In the genomic region with DNA sequence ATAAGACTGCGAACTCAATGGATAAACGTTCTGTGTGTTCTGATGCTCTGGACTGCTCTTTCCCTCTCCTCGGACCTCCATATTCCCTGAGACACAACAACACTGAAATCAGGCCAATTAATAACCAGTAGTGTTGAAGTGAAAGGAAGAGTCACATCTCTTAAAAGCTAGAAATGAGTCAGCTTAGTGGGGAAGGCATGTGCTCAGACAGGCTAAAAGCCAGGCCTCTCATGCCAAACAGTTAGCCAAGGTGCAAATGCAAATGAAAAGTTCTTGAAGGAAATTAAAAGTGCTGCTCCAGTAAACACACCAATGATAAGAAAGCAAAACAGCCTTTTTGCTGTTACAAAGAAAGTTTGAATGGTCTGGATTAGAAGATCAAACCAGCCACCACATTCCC, we compare ENCODE assay signal across 9 cellular contexts. TPM values are rescaled to one million over a fixed set of nuclear protein-coding genes. Genes with fewer than 3 reads are reported as not detected.
DNase-seq lines count a peak whose midpoint lies in the region; ATAC-seq and TF ChIP-seq lines count a peak whose summit lies in the region.
"Had no signal": no experiment of that assay in that cellular context is flagged by ENCODE, and none has a peak within 500 bp of the region (broad histone marks: within the 10 kb centered on the region; RNA-seq: fewer than 3 reads in every experiment).

No MANE protein-coding gene starts in this region.

- DNase-seq in Right ventricle myocardium inferior (ENCODE audit: missing footprints), result no peak
- no peak for DNase-seq in right atrium auricular region (ENCODE audit: low spot score)
- DNase-seq in epithelial cell of proximal tubule (ENCODE audit: low read depth), result peak; percentile 83
- no peak for DNase-seq in vagina (ENCODE audit: extremely low spot score in 2 of 2)
- no peak for DNase-seq in AML-193 (lab: John Stamatoyannopoulos, UW)
- no peak for DNase-seq in NCI-H774 (lab: John Stamatoyannopoulos, UW)
- DNase-seq in SHP77 treated with DMSO at 0.1 percent for 48 hours (lab: John Stamatoyannopoulos, UW), result no peak
- DNase-seq: NCI-H146 had no signal

- H3K27me3 ChIP-seq in right atrium auricular region, result no peaks in the 10 kb centered on the region
- no peaks in the 10 kb centered on the region for H3K27me3 ChIP-seq in vagina

- no peaks in the 10 kb centered on the region for H3K36me3 ChIP-seq in right atrium auricular region
- H3K36me3 ChIP-seq in vagina, result no peaks in the 10 kb centered on the region

- H3K9me3 ChIP-seq in right atrium auricular region, result no peaks in the 10 kb centered on the region
- no peaks in the 10 kb centered on the region for H3K9me3 ChIP-seq in vagina

- peak overlapping the region in 1 of 2 donors; percentile 12 for H3K27ac ChIP-seq in right atrium auricular region
- H3K27ac ChIP-seq in vagina, result peak overlapping the region; percentile 63

- TF ChIP-seq CTCF in right atrium auricular region (IDR thresholded peaks at IDR 0.05) (no peak), epithelial cell of proximal tubule (conservative IDR thresholded peaks at IDR 0.05; ENCODE audit: low read depth, low read length) (no peak), vagina (IDR thresholded peaks at IDR 0.05) (no peak)

- H3K4me3 ChIP-seq in right atrium auricular region (no peak overlapping the region), epithelial cell of proximal tubule (ENCODE audit: low read depth, low read length) (no peak overlapping the region), vagina (no peak overlapping the region)

- intact Hi-C loops in Right ventricle myocardium inferior (cut with DNase I) (no loop called here), vagina (cut with DNase I) (no loop called here)

- ATAC-seq in Right ventricle myocardium inferior (peak; percentile 67), HG03159 (IDR thresholded peaks at IDR 0.05; ENCODE audit: unreplicated experiment) (peak; percentile 98)

- TF ChIP-seq POLR2A in vagina (IDR thresholded peaks at IDR 0.05), result no peak

- peaks cover 0 to 26% of the 10 kb centered on the region in 2 donors for H3K4me1 ChIP-seq in right atrium auricular region
- peaks cover 36% of the 10 kb centered on the region for H3K4me1 ChIP-seq in vagina

RNA-seq across cellular contexts. Expression of a gene that starts 29.3 kb away (rescaled TPM):
- total RNA-seq in Right ventricle myocardium inferior, result 44.8 TPM
- total RNA-seq in right atrium auricular region, result 10 to 100 TPM; 39.7 to 44.4 TPM
- total RNA-seq in epithelial cell of proximal tubule, result 36.9 and 40.8 TPM in 2 replicates
- total RNA-seq in vagina, result 36.8 TPM
